In the genomic region with DNA sequence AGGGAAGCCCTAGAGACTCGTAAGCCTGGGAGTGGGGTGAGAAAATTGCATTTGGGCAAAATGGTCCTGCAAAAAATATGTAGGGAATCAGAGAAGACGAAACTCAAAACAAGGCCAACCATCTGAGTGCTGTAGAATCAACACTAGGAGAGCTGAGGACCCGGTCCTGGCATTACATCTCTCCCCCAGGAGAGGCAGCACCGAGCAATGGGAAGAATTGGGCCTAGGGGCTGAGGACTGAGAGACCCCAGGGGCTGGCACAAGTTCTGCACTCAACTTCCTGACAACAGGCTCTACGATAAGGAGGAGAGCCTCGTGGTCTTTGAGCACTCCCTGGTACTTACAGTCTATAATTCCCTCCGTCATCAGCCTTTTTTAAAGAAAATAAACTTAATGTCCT, we compare ENCODE assay signal across 2 cellular contexts.
TF ChIP-seq lines count a peak whose summit lies in the region.

No MANE protein-coding gene starts in this region.

TF ChIP-seq in SK-N-SH, 30 proteins besides CTCF, POLR2A, EP300 and RAD21 (continued from another document):
- TF ChIP-seq CHD2 (IDR thresholded peaks at IDR 0.05; ENCODE audit: low read length, partially characterized antibody) = no peak
- no peak for TF ChIP-seq FOSL2 (IDR thresholded peaks at IDR 0.05; ENCODE audit: borderline replicate concordance, low read depth)
- no peak for TF ChIP-seq ZBTB33 (IDR thresholded peaks at IDR 0.05; ENCODE audit: borderline replicate concordance, low read depth)
- no peak for TF ChIP-seq EZH2phosphoT487 (IDR thresholded peaks at IDR 0.05; ENCODE audit: borderline replicate concordance, low read depth)
- no peak for TF ChIP-seq ELF1 (IDR thresholded peaks at IDR 0.05)
- no peak for TF ChIP-seq TEAD4 (IDR thresholded peaks at IDR 0.05; ENCODE audit: borderline replicate concordance, insufficient read depth)

TF ChIP-seq in SK-N-SH treated with all-trans-retinoic acid at 6 μM for 48 hours, 23 proteins besides CTCF, POLR2A, EP300 and RAD21:
- no peak for TF ChIP-seq ZC3H10 (CRISPR knock-in tag; IDR thresholded peaks at IDR 0.05)
- TF ChIP-seq, protein P1, sequence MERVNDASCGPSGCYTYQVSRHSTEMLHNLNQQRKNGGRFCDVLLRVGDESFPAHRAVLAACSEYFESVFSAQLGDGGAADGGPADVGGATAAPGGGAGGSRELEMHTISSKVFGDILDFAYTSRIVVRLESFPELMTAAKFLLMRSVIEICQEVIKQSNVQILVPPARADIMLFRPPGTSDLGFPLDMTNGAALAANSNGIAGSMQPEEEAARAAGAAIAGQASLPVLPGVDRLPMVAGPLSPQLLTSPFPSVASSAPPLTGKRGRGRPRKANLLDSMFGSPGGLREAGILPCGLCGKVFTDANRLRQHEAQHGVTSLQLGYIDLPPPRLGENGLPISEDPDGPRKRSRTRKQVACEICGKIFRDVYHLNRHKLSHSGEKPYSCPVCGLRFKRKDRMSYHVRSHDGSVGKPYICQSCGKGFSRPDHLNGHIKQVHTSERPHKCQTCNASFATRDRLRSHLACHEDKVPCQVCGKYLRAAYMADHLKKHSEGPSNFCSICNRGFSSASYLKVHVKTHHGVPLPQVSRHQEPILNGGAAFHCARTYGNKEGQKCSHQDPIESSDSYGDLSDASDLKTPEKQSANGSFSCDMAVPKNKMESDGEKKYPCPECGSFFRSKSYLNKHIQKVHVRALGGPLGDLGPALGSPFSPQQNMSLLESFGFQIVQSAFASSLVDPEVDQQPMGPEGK (CRISPR knock-in tag; IDR thresholded peaks at IDR 0.05; ENCODE audit: borderline replicate concordance) = no peak
- TF ChIP-seq, protein P2, sequence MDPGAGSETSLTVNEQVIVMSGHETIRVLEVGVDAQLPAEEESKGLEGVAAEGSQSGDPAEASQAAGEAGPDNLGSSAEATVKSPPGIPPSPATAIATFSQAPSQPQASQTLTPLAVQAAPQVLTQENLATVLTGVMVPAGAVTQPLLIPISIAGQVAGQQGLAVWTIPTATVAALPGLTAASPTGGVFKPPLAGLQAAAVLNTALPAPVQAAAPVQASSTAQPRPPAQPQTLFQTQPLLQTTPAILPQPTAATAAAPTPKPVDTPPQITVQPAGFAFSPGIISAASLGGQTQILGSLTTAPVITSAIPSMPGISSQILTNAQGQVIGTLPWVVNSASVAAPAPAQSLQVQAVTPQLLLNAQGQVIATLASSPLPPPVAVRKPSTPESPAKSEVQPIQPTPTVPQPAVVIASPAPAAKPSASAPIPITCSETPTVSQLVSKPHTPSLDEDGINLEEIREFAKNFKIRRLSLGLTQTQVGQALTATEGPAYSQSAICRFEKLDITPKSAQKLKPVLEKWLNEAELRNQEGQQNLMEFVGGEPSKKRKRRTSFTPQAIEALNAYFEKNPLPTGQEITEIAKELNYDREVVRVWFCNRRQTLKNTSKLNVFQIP (CRISPR knock-in tag; IDR thresholded peaks at IDR 0.05; ENCODE audit: borderline replicate concordance, low read depth) = no peak
- TF ChIP-seq ESRRG (CRISPR knock-in tag; IDR thresholded peaks at IDR 0.05) = no peak
- TF ChIP-seq SNAI2 (CRISPR knock-in tag; IDR thresholded peaks at IDR 0.05) = no peak
- no peak for TF ChIP-seq TOX (CRISPR knock-in tag; IDR thresholded peaks at IDR 0.05; ENCODE audit: borderline replicate concordance)
- no peak for TF ChIP-seq ZNF8 (CRISPR knock-in tag; IDR thresholded peaks at IDR 0.05)
- TF ChIP-seq PPARA (CRISPR knock-in tag; IDR thresholded peaks at IDR 0.05; ENCODE audit: borderline replicate concordance) = no peak
- TF ChIP-seq BACH2 (CRISPR knock-in tag; IDR thresholded peaks at IDR 0.05; ENCODE audit: borderline replicate concordance) = no peak
- no peak for TF ChIP-seq ZFP30 (CRISPR knock-in tag; IDR thresholded peaks at IDR 0.05)
- TF ChIP-seq, protein P3, sequence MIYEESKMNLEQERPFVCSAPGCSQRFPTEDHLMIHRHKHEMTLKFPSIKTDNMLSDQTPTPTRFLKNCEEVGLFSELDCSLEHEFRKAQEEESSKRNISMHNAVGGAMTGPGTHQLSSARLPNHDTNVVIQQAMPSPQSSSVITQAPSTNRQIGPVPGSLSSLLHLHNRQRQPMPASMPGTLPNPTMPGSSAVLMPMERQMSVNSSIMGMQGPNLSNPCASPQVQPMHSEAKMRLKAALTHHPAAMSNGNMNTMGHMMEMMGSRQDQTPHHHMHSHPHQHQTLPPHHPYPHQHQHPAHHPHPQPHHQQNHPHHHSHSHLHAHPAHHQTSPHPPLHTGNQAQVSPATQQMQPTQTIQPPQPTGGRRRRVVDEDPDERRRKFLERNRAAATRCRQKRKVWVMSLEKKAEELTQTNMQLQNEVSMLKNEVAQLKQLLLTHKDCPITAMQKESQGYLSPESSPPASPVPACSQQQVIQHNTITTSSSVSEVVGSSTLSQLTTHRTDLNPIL (CRISPR knock-in tag; IDR thresholded peaks at IDR 0.05; ENCODE audit: low read depth) = no peak
- no peak for TF ChIP-seq ZFP3 (CRISPR knock-in tag; IDR thresholded peaks at IDR 0.05)
- TF ChIP-seq TCF4 (CRISPR knock-in tag; IDR thresholded peaks at IDR 0.05; ENCODE audit: borderline replicate concordance) = no peak
- no peak for TF ChIP-seq ZNF70 (CRISPR knock-in tag; IDR thresholded peaks at IDR 0.05)
- TF ChIP-seq RARB (CRISPR knock-in tag; IDR thresholded peaks at IDR 0.05) = no peak
